5 cellular contexts compared by ENCODE assay signal in genomic region chr16:7380907-7381306, GRCh38. TPM values are rescaled to one million over a fixed set of nuclear protein-coding genes. Genes with fewer than 3 reads are reported as not detected.
"Had no signal": no experiment of that assay in that cellular context is flagged by ENCODE, and none has a peak within 500 bp of the region (broad histone marks: within the 10 kb centered on the region; RNA-seq: fewer than 3 reads in every experiment).

No MANE protein-coding gene starts in this region.

- H3K9me3 Mint-ChIP-seq: H9 had no signal

- H3K27ac Mint-ChIP-seq: GM23338, H9 had no signal

- H3K4me3 Mint-ChIP-seq: GM23338, H9 had no signal

- ATAC-seq: GM23338 had no signal

- H3K4me3 ChIP-seq: GM23338 had no signal

- DNase-seq: H9, HCEC 1CT, IMR-90 had no signal

- H3K4me1 Mint-ChIP-seq: GM23338, H9 had no signal

RNA-seq across cellular contexts. Expression of gene RBFOX1, which starts 48.3 kb away (rescaled TPM):
- total RNA-seq: HT-29, IMR-90 had no signal
- polyA plus RNA-seq: IMR-90 had no signal
